Comparison of ENCODE assay signal across 1 cellular context in the genomic region with DNA sequence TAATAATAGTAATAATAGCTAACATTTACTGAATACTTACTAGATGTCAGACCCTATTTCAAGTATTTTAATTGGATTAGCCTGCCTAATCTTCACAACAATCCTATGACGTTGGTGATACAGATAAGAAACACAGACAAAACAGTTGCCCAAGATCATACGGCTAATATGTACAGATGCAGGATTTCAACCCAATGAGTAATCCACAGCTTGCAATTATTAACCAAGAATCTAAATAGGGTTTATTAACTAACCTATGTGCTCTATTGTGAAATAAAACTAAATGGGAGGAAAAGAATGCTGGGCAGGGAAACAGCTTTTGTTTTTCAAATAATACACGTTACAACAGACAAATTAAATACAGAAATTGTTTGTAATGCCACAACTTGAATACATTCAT.
TF ChIP-seq lines count a peak whose summit lies in the region.

No MANE protein-coding gene starts in this region.

TF ChIP-seq in SK-N-SH, 30 proteins besides CTCF, POLR2A, EP300 and RAD21 (continued from another document):
- TF ChIP-seq USF2 (IDR thresholded peaks at IDR 0.05; ENCODE audit: borderline replicate concordance, low read depth, low read length) (no peak), TCF12 (IDR thresholded peaks at IDR 0.05) (peak; percentile 72)
